In genomic region chr22:28594784-28595324, GRCh38 we compare ENCODE assay signal across 8 cellular contexts.
DNase-seq lines count a peak whose midpoint lies in the region; ATAC-seq, FAIRE-seq and TF ChIP-seq lines count a peak whose summit lies in the region.

No MANE protein-coding gene starts in this region.

- H3K9me1 ChIP-seq in endothelial cell of umbilical vein (replicated peaks; ENCODE audit: control insufficient read depth, extremely low read depth, insufficient read depth, low read length), result no peaks in the 10 kb centered on the region

- intact Hi-C loops in endothelial cell of umbilical vein (cut with micrococcal nuclease) (loop anchor here (1.0 to 10.0 kb wide), 4 partner anchors 342 to 710 kb away; no protein-coding TSS in a partner anchor), mucosa of descending colon (cut with DNase I, micrococcal nuclease) (loop anchor here (2.0 to 10.0 kb wide), 4 partner anchors 540 to 573 kb away; no protein-coding TSS in a partner anchor), lower leg skin (cut with DNase I; ENCODE audit: low total_unique reads) (no loop called here)

- 8 to 9% methylated on average over 3 of the region's 3 CpGs for WGBS in lower leg skin, 2 donors

- H3K27me3 ChIP-seq in MM.1S (replicated peaks; ENCODE audit: insufficient read depth, low read length) (no peaks in the 10 kb centered on the region), endothelial cell of umbilical vein (ENCODE audit: control insufficient read depth in 2 of 2, insufficient read depth in 2 of 2, low read length in 2 of 2) (no peaks in the 10 kb centered on the region)

- no peak overlapping the region for H3K4me2 ChIP-seq in MM.1S (ENCODE audit: low read depth, low read length)
- H3K4me2 ChIP-seq in endothelial cell of umbilical vein (ENCODE audit: insufficient read depth, low read length), result no peak overlapping the region

- H3F3A ChIP-seq in MM.1S (ENCODE audit: insufficient read depth, low read length), result peaks cover 5% of the 10 kb centered on the region; the same call in 1 of the 2 replicates

- FAIRE-seq in G401.6 (lab: Jason Lieb, UNC) (peak; percentile 97), endothelial cell of umbilical vein (lab: Jason Lieb, UNC) (peak; percentile 63)

- H3K9me3 ChIP-seq in MM.1S (replicated peaks; ENCODE audit: insufficient read depth, low read length), result no peaks in the 10 kb centered on the region
- no peaks in the 10 kb centered on the region for H3K9me3 ChIP-seq in endothelial cell of umbilical vein (replicated peaks; ENCODE audit: control insufficient read depth, insufficient read depth, low read length)
- no peaks in the 10 kb centered on the region for H3K9me3 ChIP-seq in mucosa of descending colon

- peak; percentile 74 for TF ChIP-seq CTCF in MM.1S (IDR thresholded peaks at IDR 0.05; ENCODE audit: low read length)
- TF ChIP-seq CTCF in endothelial cell of umbilical vein (IDR thresholded peaks at IDR 0.05; ENCODE audit: extremely low read depth in 1 of 2, insufficient read depth in 1 of 2, low read depth in 1 of 2, low read length in 2 of 2), result peak; percentile 46 to 53
- peak; percentile 26 for TF ChIP-seq CTCF in mucosa of descending colon (IDR thresholded peaks at IDR 0.05)
- TF ChIP-seq CTCF in lower leg skin (IDR thresholded peaks at IDR 0.05), result no peak

- H4K20me1 ChIP-seq in MM.1S (ENCODE audit: insufficient read depth, low read length) (no peaks in the 10 kb centered on the region), endothelial cell of umbilical vein (replicated peaks; ENCODE audit: control insufficient read depth, extremely low read depth, insufficient read depth, low read length) (no peaks in the 10 kb centered on the region)

- CTCF ChIA-PET in endothelial cell of umbilical vein (lab: Charles Lee), result interaction anchor here (2.2 to 6.0 kb wide), 4 partner anchors 10 to 575 kb away, joined by 5 to 46 read pairs (median 18); no protein-coding TSS in a partner anchor

- POLR2A ChIA-PET in endothelial cell of umbilical vein (lab: Charles Lee), result no interaction called here

- H3K27ac ChIP-seq in MM.1S (ENCODE audit: low read length) (no peak overlapping the region), endothelial cell of umbilical vein (ENCODE audit: insufficient read depth, low read depth, low read length) (no peak overlapping the region)

- dilution Hi-C loops in endothelial cell of umbilical vein (cut with MboI; ENCODE audit: extremely low pct_ligation_motif_present, low sequenced_read_pairs), result no loop called here

- ATAC-seq in mucosa of descending colon (peak; percentile 79), HG02678 (IDR thresholded peaks at IDR 0.05; ENCODE audit: unreplicated experiment) (no peak)

- H3K4me1 ChIP-seq in MM.1S (ENCODE audit: low read length), result peaks cover 4% of the 10 kb centered on the region
- peaks cover 4% of the 10 kb centered on the region for H3K4me1 ChIP-seq in endothelial cell of umbilical vein (ENCODE audit: control insufficient read depth, extremely low read depth, insufficient read depth, low read length)
- no peaks in the 10 kb centered on the region for H3K4me1 ChIP-seq in mucosa of descending colon (ENCODE audit: low read depth)

- no peak for TF ChIP-seq POLR2A in endothelial cell of umbilical vein (IDR thresholded peaks at IDR 0.05; ENCODE audit: low read depth, low read length)
- TF ChIP-seq POLR2A in lower leg skin (IDR thresholded peaks at IDR 0.05), result no peak

- BruUV-seq in endothelial cell of umbilical vein (replicated peaks; lab: Mats Ljungman, UMichigan), result no TSS peak

- peak; percentile 66 for DNase-seq in MM.1S
- peak; percentile 51 for DNase-seq in RPMI8226
- DNase-seq in endothelial cell of umbilical vein (ENCODE audit: low read depth, low spot score), result peak; percentile 69
- no peak for DNase-seq in mucosa of descending colon
- no peak for DNase-seq in lower leg skin (ENCODE audit: low spot score in 2 of 2)
- DNase-seq in T-helper 9 cell, result no peak

- no peak overlapping the region for H2AFZ ChIP-seq in MM.1S (ENCODE audit: low read length)
- no peak overlapping the region for H2AFZ ChIP-seq in endothelial cell of umbilical vein (ENCODE audit: low read depth, low read length)

- H3K4me3 ChIP-seq in MM.1S (ENCODE audit: low read length), result no peak overlapping the region
- no peak overlapping the region for H3K4me3 ChIP-seq in endothelial cell of umbilical vein (replicated peaks in 1 of 3; ENCODE audit: insufficient read depth in 1 of 3, low read depth in 1 of 3, low read length in 3 of 3)
- H3K4me3 ChIP-seq in mucosa of descending colon, result no peak overlapping the region
- H3K4me3 ChIP-seq in lower leg skin (ENCODE audit: low read depth, poor library complexity, severe bottlenecking), result no peak overlapping the region

- H3K9me2 ChIP-seq in MM.1S (replicated peaks; ENCODE audit: insufficient read depth, low read length), result no peaks in the 10 kb centered on the region

- H3K79me2 ChIP-seq in MM.1S (ENCODE audit: low read length) (no peaks in the 10 kb centered on the region), endothelial cell of umbilical vein (ENCODE audit: control insufficient read depth, insufficient read depth, low read length) (no peaks in the 10 kb centered on the region)

- H3K9ac ChIP-seq in MM.1S (ENCODE audit: low read length) (no peak overlapping the region), endothelial cell of umbilical vein (replicated peaks; ENCODE audit: extremely low read depth, insufficient read depth, low read length) (no peak overlapping the region)

- no peaks in the 10 kb centered on the region for H3K36me3 ChIP-seq in MM.1S (replicated peaks; ENCODE audit: insufficient read depth, low read length)
- no peaks in the 10 kb centered on the region for H3K36me3 ChIP-seq in endothelial cell of umbilical vein (ENCODE audit: control insufficient read depth in 2 of 2, extremely low read depth in 1 of 2, insufficient read depth in 2 of 2, low read length in 2 of 2)
- no peaks in the 10 kb centered on the region for H3K36me3 ChIP-seq in mucosa of descending colon (ENCODE audit: low read depth)

TF ChIP-seq in endothelial cell of umbilical vein, 7 proteins besides CTCF, POLR2A, EP300 and RAD21:
- TF ChIP-seq GATA2 (IDR thresholded peaks at IDR 0.05; ENCODE audit: insufficient read depth, insufficient read length, low read depth, low read length) (no peak), FOS (IDR thresholded peaks at IDR 0.05; ENCODE audit: borderline replicate concordance, insufficient read depth, low read length) (no peak), MYC (IDR thresholded peaks at IDR 0.05; ENCODE audit: low read depth, low read length) (no peak), MAX (IDR thresholded peaks at IDR 0.05; ENCODE audit: insufficient read depth, insufficient read length) (no peak), EZH2 (IDR thresholded peaks at IDR 0.05; ENCODE audit: borderline replicate concordance, low read depth, low read length, severe bottlenecking) (no peak), POLR2AphosphoS5 (IDR thresholded peaks at IDR 0.05; ENCODE audit: insufficient read depth, low read depth, low read length) (no peak), JUN (IDR thresholded peaks at IDR 0.05; ENCODE audit: borderline replicate concordance, insufficient read depth, insufficient read length, low read depth) (no peak)

Comparison
In these comparisons a context has a peak if more than half of its experiments do, and no peak if none do; other contexts are left out.
1. DNase-seq: peak in MM.1S (single experiment), RPMI8226 (single experiment) and endothelial cell of umbilical vein (single experiment); none in mucosa of descending colon (0 of 3), lower leg skin (0 of 2) and T-helper 9 cell (single experiment).
2. CTCF ChIP-seq: peak in MM.1S (single experiment), endothelial cell of umbilical vein (2 of 2) and mucosa of descending colon (single experiment); none in lower leg skin (0 of 3).